Comparison of ENCODE assay signal across 18 cellular contexts in genomic region chr6:105713474-105714118, GRCh38.
DNase-seq lines count a peak whose midpoint lies in the region; ATAC-seq and TF ChIP-seq lines count a peak whose summit lies in the region.
"Had no signal": no experiment of that assay in that cellular context is flagged by ENCODE, and none has a peak within 500 bp of the region (broad histone marks: within the 10 kb centered on the region; RNA-seq: fewer than 3 reads in every experiment).

No MANE protein-coding gene starts in this region.

- H3K27ac ChIP-seq in HEK293 (ENCODE audit: extremely low read depth, low read depth, low read length) = no peak overlapping the region
- H3K27ac ChIP-seq in colonic mucosa = no peak overlapping the region
- H3K27ac ChIP-seq: sigmoid colon, VCaP had no signal

- no peak for ATAC-seq in activated CD8-positive, alpha-beta T cell treated with anti-CD3 and anti-CD28 coated beads for 36 hours
- ATAC-seq: esophagus mucosa; Right ventricle myocardium inferior; stimulated activated naive CD8-positive, alpha-beta T cell treated with anti-CD3 and anti-CD28 coated beads, Interleukin-15, Interleukin-2, amounts not matched to agents 100 U/mL and 50 U/mL, for 24 hours had no signal

- H3K4me3 ChIP-seq in HEK293 (ENCODE audit: low read depth, low read length) (no peak overlapping the region), fibroblast of the aortic adventitia (ENCODE audit: low read depth, low read length) (no peak overlapping the region), colonic mucosa (no peak overlapping the region)
- H3K4me3 ChIP-seq: sigmoid colon had no signal

- H3K4me1 ChIP-seq in HEK293 (ENCODE audit: control insufficient read depth, insufficient read depth, low read length) (no peaks in the 10 kb centered on the region), colonic mucosa (no peaks in the 10 kb centered on the region)
- H3K4me1 ChIP-seq: sigmoid colon had no signal

- H3K9me3 ChIP-seq in HEK293 (ENCODE audit: control insufficient read depth, insufficient read depth, low read depth, low read length) (no peaks in the 10 kb centered on the region), colonic mucosa (no peaks in the 10 kb centered on the region)

- peaks cover 14% of the 10 kb centered on the region for H3K9me3 Mint-ChIP-seq in activated CD8-positive, alpha-beta T cell treated with anti-CD3 and anti-CD28 coated beads for 36 hours
- peaks cover 10 to 24% (median 15%) of the 10 kb centered on the region in 6 donors for H3K9me3 Mint-ChIP-seq in immature natural killer cell

- CTCF ChIA-PET in HEK293 (lab: Yijun Ruan, JAX) = interaction anchor here (0.7 to 1.2 kb wide), 2 partner anchors 372 to 1266 kb away, joined by 3 read pairs; no protein-coding TSS in a partner anchor
- CTCF ChIA-PET in activated CD8-positive, alpha-beta T cell treated with anti-CD3 and anti-CD28 coated beads for 36 hours (lab: Charles Lee) = interaction anchor here (1.4 kb wide), 1 partner anchor 282 kb away, joined by 3 read pairs; no protein-coding TSS in a partner anchor

- H3K9ac ChIP-seq in colonic mucosa (ENCODE audit: low read depth in 2 of 2, low read length in 2 of 2) = no peak overlapping the region

- H3K27me3 ChIP-seq in colonic mucosa = no peaks in the 10 kb centered on the region
- H3K27me3 ChIP-seq: sigmoid colon had no signal

- intact Hi-C loops in colonic mucosa (cut with DNase I) = no loop called here
- intact Hi-C loops in activated CD8-positive, alpha-beta T cell treated with anti-CD3 and anti-CD28 coated beads for 36 hours (cut with micrococcal nuclease) = no loop called here

- peaks cover 6% of the 10 kb centered on the region for H3K36me3 Mint-ChIP-seq in activated CD8-positive, alpha-beta T cell treated with anti-CD3 and anti-CD28 coated beads for 36 hours (ENCODE audit: low read depth)
- peaks cover 11 to 12% (median 11%) of the 10 kb centered on the region in 3 donors for H3K36me3 Mint-ChIP-seq in immature natural killer cell

- no peaks in the 10 kb centered on the region for H3K36me3 ChIP-seq in HEK293 (ENCODE audit: control insufficient read depth in 2 of 2, insufficient read depth in 1 of 2, low read length in 2 of 2)
- H3K36me3 ChIP-seq in colonic mucosa = no peaks in the 10 kb centered on the region
- H3K36me3 ChIP-seq: sigmoid colon had no signal

- peaks cover 3% of the 10 kb centered on the region for H3K27me3 Mint-ChIP-seq in activated CD8-positive, alpha-beta T cell treated with anti-CD3 and anti-CD28 coated beads for 36 hours
- peaks cover 0 to 7% (median 3%) of the 10 kb centered on the region in 3 donors for H3K27me3 Mint-ChIP-seq in immature natural killer cell (ENCODE audit: low read depth in 3 of 3)

- DNase-seq in DMS53 (lab: John Stamatoyannopoulos, UW) (peak; percentile 29), DMS53 treated with DMSO at 0.1 percent for 48 hours (lab: John Stamatoyannopoulos, UW; ENCODE audit: unreplicated experiment) (no peak), SW480 (ENCODE audit: low spot score) (peak; percentile 20), fibroblast of the aortic adventitia (ENCODE audit: low read depth) (peak; percentile 5), colonic mucosa (no peak), immature natural killer cell (no peak)
- DNase-seq in activated CD8-positive, alpha-beta T cell treated with anti-CD3 and anti-CD28 coated beads for 36 hours = no peak
- DNase-seq: 8988T; activated CD4-positive, alpha-beta T cell treated with anti-CD3 and anti-CD28 coated beads, Interleukin-2, amount 50 U/mL, for 48 hours; C1 segment of cervical spinal cord; NCI-H1092; sigmoid colon; stimulated activated naive CD8-positive, alpha-beta T cell treated with anti-CD3 and anti-CD28 coated beads, Interleukin-15, Interleukin-2, amounts not matched to agents 100 U/mL and 50 U/mL, for 24 hours; trophoblast cell had no signal

- no peak overlapping the region for H3K27ac Mint-ChIP-seq in activated CD8-positive, alpha-beta T cell treated with anti-CD3 and anti-CD28 coated beads for 36 hours
- no peak overlapping the region for H3K27ac Mint-ChIP-seq in immature natural killer cell

- POLR2A ChIA-PET in HEK293 (lab: Yijun Ruan, JAX) = no interaction called here
- POLR2A ChIA-PET in activated CD8-positive, alpha-beta T cell treated with anti-CD3 and anti-CD28 coated beads for 36 hours (lab: Charles Lee) = no interaction called here

- H3K4me1 Mint-ChIP-seq in activated CD8-positive, alpha-beta T cell treated with anti-CD3 and anti-CD28 coated beads for 36 hours (ENCODE audit: low read depth) = no peaks in the 10 kb centered on the region
- H3K4me1 Mint-ChIP-seq in immature natural killer cell = no peaks in the 10 kb centered on the region

- H3K4me3 Mint-ChIP-seq in activated CD8-positive, alpha-beta T cell treated with anti-CD3 and anti-CD28 coated beads for 36 hours = no peak overlapping the region
- no peak overlapping the region for H3K4me3 Mint-ChIP-seq in immature natural killer cell

- TF ChIP-seq CTCF in HEK293 (tag by site-specific recombination; IDR thresholded peaks at IDR 0.05) = no peak
- TF ChIP-seq CTCF in fibroblast of the aortic adventitia (IDR thresholded peaks at IDR 0.05; ENCODE audit: insufficient read depth, low read length) = no peak
- no peak for TF ChIP-seq CTCF in colonic mucosa (IDR thresholded peaks at IDR 0.05)
- no peak for TF ChIP-seq CTCF in activated CD8-positive, alpha-beta T cell treated with anti-CD3 and anti-CD28 coated beads for 36 hours (IDR thresholded peaks at IDR 0.05)

TF ChIP-seq in HEK293, 187 proteins besides CTCF, POLR2A, EP300 and RAD21 (continues in another document):
- TF ChIP-seq ZNF221 (tag by site-specific recombination; IDR thresholded peaks at IDR 0.05; ENCODE audit: borderline replicate concordance) (no peak), SP2 (tag by site-specific recombination; IDR thresholded peaks at IDR 0.05) (no peak), ZFHX2 (tag by site-specific recombination; conservative IDR thresholded peaks at IDR 0.05) (no peak), ZNF19 (tag by site-specific recombination; IDR thresholded peaks at IDR 0.05; ENCODE audit: low read depth) (no peak), ZNF416 (tag by site-specific recombination; IDR thresholded peaks at IDR 0.05) (no peak), ZNF610 (tag by site-specific recombination; IDR thresholded peaks at IDR 0.05; ENCODE audit: borderline replicate concordance) (peak; percentile 68), ZNF433 (tag by site-specific recombination; IDR thresholded peaks at IDR 0.05; ENCODE audit: low read depth) (no peak), ZNF404 (tag by site-specific recombination; IDR thresholded peaks at IDR 0.05) (no peak), ZNF626 (tag by site-specific recombination; IDR thresholded peaks at IDR 0.05) (peak; percentile 79; the same call in 1 of the 2 replicates), ZNF707 (tag by site-specific recombination; IDR thresholded peaks at IDR 0.05) (no peak), GLI4 (tag by site-specific recombination; IDR thresholded peaks at IDR 0.05) (no peak), ZNF518A (tag by site-specific recombination; conservative IDR thresholded peaks at IDR 0.05; ENCODE audit: low read depth) (no peak)
- TF ChIP-seq, protein P1, sequence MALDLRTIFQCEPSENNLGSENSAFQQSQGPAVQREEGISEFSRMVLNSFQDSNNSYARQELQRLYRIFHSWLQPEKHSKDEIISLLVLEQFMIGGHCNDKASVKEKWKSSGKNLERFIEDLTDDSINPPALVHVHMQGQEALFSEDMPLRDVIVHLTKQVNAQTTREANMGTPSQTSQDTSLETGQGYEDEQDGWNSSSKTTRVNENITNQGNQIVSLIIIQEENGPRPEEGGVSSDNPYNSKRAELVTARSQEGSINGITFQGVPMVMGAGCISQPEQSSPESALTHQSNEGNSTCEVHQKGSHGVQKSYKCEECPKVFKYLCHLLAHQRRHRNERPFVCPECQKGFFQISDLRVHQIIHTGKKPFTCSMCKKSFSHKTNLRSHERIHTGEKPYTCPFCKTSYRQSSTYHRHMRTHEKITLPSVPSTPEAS (tag by site-specific recombination; IDR thresholded peaks at IDR 0.05) = no peak

Comparison
In these comparisons a context has a peak if more than half of its experiments do, and no peak if none do; other contexts are left out.
1. DNase-seq: peak in DMS53 (single experiment), SW480 (single experiment) and fibroblast of the aortic adventitia (single experiment); none in DMS53 treated with DMSO at 0.1 percent for 48 hours (single experiment), colonic mucosa (single experiment), activated CD8-positive, alpha-beta T cell treated with anti-CD3 and anti-CD28 coated beads for 36 hours (single experiment) and immature natural killer cell (0 of 3).